Comparison of ENCODE assay signal across 15 cellular contexts in genomic region chr1:199867601-199868000, GRCh38.
DNase-seq lines count a peak whose midpoint lies in the region; ATAC-seq and TF ChIP-seq lines count a peak whose summit lies in the region.
"Had no signal": no experiment of that assay in that cellular context is flagged by ENCODE, and none has a peak within 500 bp of the region (broad histone marks: within the 10 kb centered on the region; RNA-seq: fewer than 3 reads in every experiment).

No MANE protein-coding gene starts in this region.

- H3K56ac ChIP-seq in IMR-90 (ENCODE audit: extremely low read depth, insufficient read depth, low read length) = no peak overlapping the region

- no peak overlapping the region for H2BK120ac ChIP-seq in IMR-90 (ENCODE audit: low read depth, low read length)

- peak overlapping the region; percentile 11 for H2AFZ ChIP-seq in IMR-90 (replicated peaks; ENCODE audit: low read length, poor library complexity)

- H2AK5ac ChIP-seq in IMR-90 (ENCODE audit: low read depth, low read length) = no peak overlapping the region

- peaks cover 17% of the 10 kb centered on the region for H3K27me3 ChIP-seq in A673 (replicated peaks; ENCODE audit: insufficient read depth, low read depth, low read length, poor library complexity)
- no peaks in the 10 kb centered on the region for H3K27me3 ChIP-seq in IMR-90 (ENCODE audit: control insufficient read depth, insufficient read depth, low read length)
- no peaks in the 10 kb centered on the region for H3K27me3 ChIP-seq in RWPE2 (ENCODE audit: insufficient read depth, poor library complexity, severe bottlenecking)
- H3K27me3 ChIP-seq: tibial artery had no signal

- H3K4me2 ChIP-seq in IMR-90 (ENCODE audit: low read depth, low read length) = peak overlapping the region; percentile 6; the same call in 1 of the 2 replicates

- POLR2A ChIA-PET in A673 (lab: Charles Lee; ENCODE audit: low non-redundant PET) (no interaction called here), IMR-90 (lab: Charles Lee; ENCODE audit: unreplicated experiment) (no interaction called here)

- no peak for TF ChIP-seq RAD21 in IMR-90 (IDR thresholded peaks at IDR 0.05; ENCODE audit: low read length)

- no peaks in the 10 kb centered on the region for H4K20me1 ChIP-seq in IMR-90 (ENCODE audit: insufficient read depth, low read length)

- H3K14ac ChIP-seq in IMR-90 (replicated peaks; ENCODE audit: low read depth, low read length) = no peak overlapping the region

- no peak overlapping the region for H2BK5ac ChIP-seq in IMR-90 (ENCODE audit: low read depth, low read length, poor library complexity, severe bottlenecking)

- H3K4me3 ChIP-seq in A673 (ENCODE audit: low read depth, low read length, poor library complexity, severe bottlenecking) (no peak overlapping the region), IMR-90 (ENCODE audit: insufficient read depth, low read depth, low read length) (no peak overlapping the region), RWPE2 (ENCODE audit: severe bottlenecking) (no peak overlapping the region), fibroblast of villous mesenchyme (ENCODE audit: low read depth, low read length) (no peak overlapping the region)
- H3K4me3 ChIP-seq: tibial artery had no signal

- no peaks in the 10 kb centered on the region for H3K9me1 ChIP-seq in IMR-90 (ENCODE audit: insufficient read depth, low read length)

- no peaks in the 10 kb centered on the region for H3K79me1 ChIP-seq in IMR-90 (ENCODE audit: low read depth in 1 of 2, low read length in 2 of 2)

- dilution Hi-C loops in IMR-90 (cut with HindIII; ENCODE audit: low sequenced_read_pairs, unreplicated experiment) = no loop called here

- CTCF ChIA-PET in A673 (lab: Charles Lee) (no interaction called here), IMR-90 (lab: Yijun Ruan, JAX) (no interaction called here)

- DNase-seq in A673 (ENCODE audit: low spot score) (peak; percentile 34), IMR-90 (peak; percentile 23), RWPE2 (ENCODE audit: low spot score) (no peak), fibroblast of villous mesenchyme (ENCODE audit: low read depth) (peak; percentile 57), NCI-H1105 (lab: John Stamatoyannopoulos, UW) (no peak), activated T-cell treated with anti-CD3 and anti-CD28 coated beads for 4 hours (no peak), NCI-H1048 (lab: John Stamatoyannopoulos, UW) (no peak)
- DNase-seq: activated B cell treated with CpG ODN at 0.5 μM for 24 hours; effector memory CD8-positive, alpha-beta T cell; glutamatergic neuron; NCI-H1694; NCI-H510A treated with DMSO at 0.1 percent for 48 hours; retina; tibial artery had no signal

- no peak overlapping the region for H4K91ac ChIP-seq in IMR-90 (ENCODE audit: insufficient read depth, low read depth, low read length)

- TF ChIP-seq CTCF in A673 (conservative IDR thresholded peaks at IDR 0.05; ENCODE audit: low read depth, low read length) (no peak), IMR-90 (conservative IDR thresholded peaks at IDR 0.05; ENCODE audit: low read depth, low read length) (no peak), RWPE2 (IDR thresholded peaks at IDR 0.05; ENCODE audit: poor library complexity, severe bottlenecking) (no peak), fibroblast of villous mesenchyme (IDR thresholded peaks at IDR 0.05; ENCODE audit: insufficient read depth, low read depth, low read length) (no peak)

- peak overlapping the region in 1 of 2 experiments; percentile 24; a peak in 1 of 4 replicates for H4K8ac ChIP-seq in IMR-90 (ENCODE audit: low read depth in 2 of 2, low read length in 2 of 2)

- TF ChIP-seq POLR2A in IMR-90 (IDR thresholded peaks at IDR 0.05; ENCODE audit: low read depth, low read length) = no peak

- H3K9me3 ChIP-seq in A673 (ENCODE audit: low read depth, low read length, poor library complexity, severe bottlenecking) (no peaks in the 10 kb centered on the region), IMR-90 (ENCODE audit: control insufficient read depth, insufficient read depth, low read length) (no peaks in the 10 kb centered on the region), RWPE2 (ENCODE audit: severe bottlenecking) (no peaks in the 10 kb centered on the region)
- H3K9me3 ChIP-seq: tibial artery had no signal

- no peak overlapping the region for H2BK20ac ChIP-seq in IMR-90 (ENCODE audit: low read depth, low read length)

- H4K5ac ChIP-seq in IMR-90 (ENCODE audit: low read depth, low read length) = no peak overlapping the region

- H3K27ac ChIP-seq in A673 (ENCODE audit: low read depth, low read length, poor library complexity, severe bottlenecking) (no peak overlapping the region), IMR-90 (ENCODE audit: insufficient read depth, low read length) (no peak overlapping the region), RWPE2 (ENCODE audit: poor library complexity, severe bottlenecking) (no peak overlapping the region)
- H3K27ac ChIP-seq: tibial artery had no signal

- H3K4me1 ChIP-seq in A673 (ENCODE audit: insufficient read depth, low read length, poor library complexity, severe bottlenecking) = no peaks in the 10 kb centered on the region
- H3K4me1 ChIP-seq in IMR-90 (ENCODE audit: control insufficient read depth, insufficient read depth, low read length) = peaks cover 2% of the 10 kb centered on the region; the same call in 1 of the 2 replicates
- peaks cover 3% of the 10 kb centered on the region for H3K4me1 ChIP-seq in RWPE2 (ENCODE audit: insufficient read depth, poor library complexity, severe bottlenecking)
- H3K4me1 ChIP-seq: tibial artery had no signal

- H3K18ac ChIP-seq in IMR-90 (ENCODE audit: low read depth, low read length) = no peak overlapping the region

- no CpG with 5 or more reads among the region's 3 CpGs for WGBS in IMR-90 (ENCODE audit: extremely low coverage in 2 of 2, insufficient read length in 1 of 2), 2 experiments

- H3K23ac ChIP-seq in IMR-90 (ENCODE audit: low read depth, low read length) = no peak overlapping the region

- H3K4ac ChIP-seq in IMR-90 (ENCODE audit: low read depth, low read length) = no peak overlapping the region

- H2AK9ac ChIP-seq in IMR-90 (replicated peaks; ENCODE audit: low read depth, low read length, poor library complexity) = no peak overlapping the region

- no peak overlapping the region for H3K9ac ChIP-seq in IMR-90 (ENCODE audit: low read depth, low read length)

- intact Hi-C loops in A673 (cut with micrococcal nuclease; ENCODE audit: unreplicated experiment) = no loop called here
- intact Hi-C loops in IMR-90 (cut with micrococcal nuclease) = no loop called here

- BruUV-seq in A673 (replicated peaks; lab: Mats Ljungman, UMichigan) (no TSS peak), IMR-90 (replicated peaks; lab: Mats Ljungman, UMichigan) (no TSS peak)

- H2BK15ac ChIP-seq in IMR-90 (ENCODE audit: low read depth, low read length) = no peak overlapping the region

- in situ Hi-C loops in IMR-90 (cut with MboI; ENCODE audit: low sequenced_read_pairs) = no loop called here

- peak; percentile 59 for ATAC-seq in IMR-90 (ENCODE audit: low read depth)
- ATAC-seq in RWPE2 (ENCODE audit: low read depth) = 0 out of 3 replicates have a peak, but pooled peaks have one; percentile 25
- ATAC-seq in HG03280 (IDR thresholded peaks at IDR 0.05; ENCODE audit: unreplicated experiment) = no peak
- ATAC-seq: effector memory CD8-positive, alpha-beta T cell had no signal

- H3K36me3 ChIP-seq in A673 (ENCODE audit: insufficient read depth, low read length, poor library complexity, severe bottlenecking) (no peaks in the 10 kb centered on the region), IMR-90 (ENCODE audit: control insufficient read depth, insufficient read depth, low read length) (no peaks in the 10 kb centered on the region), RWPE2 (ENCODE audit: low read depth) (no peaks in the 10 kb centered on the region)
- H3K36me3 ChIP-seq: tibial artery had no signal

TF ChIP-seq in IMR-90, 13 proteins besides CTCF, POLR2A, EP300 and RAD21:
- no peak for TF ChIP-seq SMC3 (IDR thresholded peaks at IDR 0.05; ENCODE audit: low read depth, low read length)
- TF ChIP-seq NFE2L2 (IDR thresholded peaks at IDR 0.05; ENCODE audit: low read depth, low read length) = no peak
- no peak for TF ChIP-seq BHLHE40 (IDR thresholded peaks at IDR 0.05; ENCODE audit: low read depth, low read length)
- TF ChIP-seq MAFK (IDR thresholded peaks at IDR 0.05; ENCODE audit: low read depth, low read length) = no peak
- TF ChIP-seq, protein P1, sequence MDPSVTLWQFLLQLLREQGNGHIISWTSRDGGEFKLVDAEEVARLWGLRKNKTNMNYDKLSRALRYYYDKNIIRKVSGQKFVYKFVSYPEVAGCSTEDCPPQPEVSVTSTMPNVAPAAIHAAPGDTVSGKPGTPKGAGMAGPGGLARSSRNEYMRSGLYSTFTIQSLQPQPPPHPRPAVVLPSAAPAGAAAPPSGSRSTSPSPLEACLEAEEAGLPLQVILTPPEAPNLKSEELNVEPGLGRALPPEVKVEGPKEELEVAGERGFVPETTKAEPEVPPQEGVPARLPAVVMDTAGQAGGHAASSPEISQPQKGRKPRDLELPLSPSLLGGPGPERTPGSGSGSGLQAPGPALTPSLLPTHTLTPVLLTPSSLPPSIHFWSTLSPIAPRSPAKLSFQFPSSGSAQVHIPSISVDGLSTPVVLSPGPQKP (IDR thresholded peaks at IDR 0.05; ENCODE audit: borderline replicate concordance, low read depth, low read length) = no peak
- no peak for TF ChIP-seq CHD1 (IDR thresholded peaks at IDR 0.05; ENCODE audit: low read depth, low read length)
- no peak for TF ChIP-seq FOS (IDR thresholded peaks at IDR 0.05; ENCODE audit: low read depth, low read length)
- no peak for TF ChIP-seq USF2 (IDR thresholded peaks at IDR 0.05; ENCODE audit: low read depth, low read length)
- no peak for TF ChIP-seq CEBPB (IDR thresholded peaks at IDR 0.05; ENCODE audit: low read depth, low read length)
- no peak for TF ChIP-seq RCOR1 (IDR thresholded peaks at IDR 0.05; ENCODE audit: insufficient replicate concordance, low read length)
- TF ChIP-seq MAZ (IDR thresholded peaks at IDR 0.05; ENCODE audit: borderline replicate concordance, low read depth, low read length) = no peak

Comparison
In these comparisons a context has a peak if more than half of its experiments do, and no peak if none do; other contexts are left out.
1. DNase-seq: peak in A673 (single experiment), IMR-90 (single experiment) and fibroblast of villous mesenchyme (single experiment); none in RWPE2 (single experiment), NCI-H1105 (single experiment), activated T-cell treated with anti-CD3 and anti-CD28 coated beads for 4 hours (single experiment) and NCI-H1048 (single experiment).